Comparison of ENCODE assay signal across 1 cellular context in the genomic region with DNA sequence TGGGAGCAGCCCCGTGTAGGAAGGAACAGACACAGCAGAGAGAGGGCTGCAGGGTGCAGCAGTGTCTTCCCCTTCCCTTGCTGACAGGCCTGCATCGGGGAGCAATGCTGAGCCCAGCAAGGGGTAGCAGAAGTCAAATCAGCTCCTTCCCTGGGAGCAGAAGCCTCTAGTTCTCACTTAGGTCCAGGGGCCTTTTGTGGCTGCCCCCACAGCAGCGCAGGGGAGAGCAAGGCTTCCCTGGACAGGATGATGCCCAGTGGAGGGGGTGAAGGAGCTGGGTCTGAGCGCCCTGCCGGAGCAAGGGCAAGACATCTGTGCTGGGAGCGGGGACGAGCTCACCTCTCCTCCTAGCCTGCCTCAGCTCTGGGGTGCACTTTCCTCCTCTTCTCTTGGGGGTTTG.
TF ChIP-seq lines count a peak whose summit lies in the region.

No MANE protein-coding gene starts in this region.

TF ChIP-seq in H1, 55 proteins besides CTCF, POLR2A, EP300 and RAD21:
- TF ChIP-seq KDM4A (IDR thresholded peaks at IDR 0.05; ENCODE audit: low read depth, low read length, severe bottlenecking): no peak
- no peak for TF ChIP-seq RFX5 (IDR thresholded peaks at IDR 0.05; ENCODE audit: borderline replicate concordance, low read depth, low read length)
- TF ChIP-seq CHD2 (IDR thresholded peaks at IDR 0.05; ENCODE audit: low read length): no peak
- no peak for TF ChIP-seq ZNF274 (IDR thresholded peaks at IDR 0.05; ENCODE audit: borderline replicate concordance, extremely low read depth, low read length)
- TF ChIP-seq RXRA (IDR thresholded peaks at IDR 0.05; ENCODE audit: insufficient read depth, low read depth, low read length): no peak
- no peak for TF ChIP-seq SP1 (IDR thresholded peaks at IDR 0.05; ENCODE audit: low read depth, low read length)
- TF ChIP-seq EZH2 (IDR thresholded peaks at IDR 0.05; ENCODE audit: low read depth, low read length, severe bottlenecking): no peak
TF ChIP-seq in H1: peak in this region for 0.
